In the genomic region with DNA sequence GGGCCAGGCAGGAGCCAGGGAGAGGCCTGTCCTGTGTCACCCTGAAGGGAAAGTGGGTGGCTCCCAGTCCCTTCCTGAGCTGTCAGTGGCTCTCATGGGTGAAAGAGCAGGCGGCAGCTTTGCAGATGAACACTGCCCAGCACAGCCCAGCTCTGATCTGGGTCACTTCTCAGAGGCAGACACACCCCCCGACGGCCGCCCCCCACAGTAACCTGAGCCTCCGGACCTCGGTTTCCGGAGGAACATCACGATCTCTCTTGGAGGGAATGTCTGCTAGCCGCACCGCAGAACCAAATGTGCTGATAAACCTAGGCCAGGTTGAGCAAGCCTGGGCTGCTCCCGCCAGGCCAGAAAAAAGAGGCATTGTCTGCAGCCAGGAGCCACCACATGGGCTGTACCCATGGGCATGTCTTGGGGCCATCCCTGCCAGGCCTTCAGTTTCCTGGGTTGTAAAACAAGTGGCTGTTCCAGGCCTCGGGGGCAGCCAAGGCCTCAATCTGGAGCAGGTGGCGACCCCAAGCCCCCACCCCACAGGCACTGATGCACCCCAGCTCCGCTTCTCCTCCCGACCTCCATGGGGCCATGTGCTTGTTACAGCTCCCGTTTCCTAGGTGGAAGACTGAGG, we compare ENCODE assay signal across 8 cellular contexts. TPM values are rescaled to one million over a fixed set of nuclear protein-coding genes. Genes with fewer than 3 reads are reported as not detected.
DNase-seq lines count a peak whose midpoint lies in the region; ATAC-seq, FAIRE-seq and TF ChIP-seq lines count a peak whose summit lies in the region.

No MANE protein-coding gene starts in this region.

- no peak overlapping the region for H3K27ac Mint-ChIP-seq in activated CD8-positive, alpha-beta memory T cell treated with anti-CD3 and anti-CD28 coated beads, Interleukin-2, amount 10 ng/mL, durations not matched to agents 7 days and 5 days

- H3K36me3 Mint-ChIP-seq in activated CD8-positive, alpha-beta memory T cell treated with anti-CD3 and anti-CD28 coated beads, Interleukin-2, amount 10 ng/mL, durations not matched to agents 7 days and 5 days: no peaks in the 10 kb centered on the region

- DNase-seq in NCI-H1417 (lab: John Stamatoyannopoulos, UW) (peak in 2 of 3 experiments; percentile 31 to 65), NCI-H1417 treated with DMSO at 0.1 percent for 48 hours (lab: John Stamatoyannopoulos, UW) (no peak), coronary artery (ENCODE audit: low spot score) (no peak), medulla oblongata (ENCODE audit: extremely low spot score) (peak; percentile 86), urothelium cell line (ENCODE audit: low spot score) (peak; percentile 81), OCI-M2 (lab: John Stamatoyannopoulos, UW; ENCODE audit: unreplicated experiment) (no peak), HEK293T (ENCODE audit: extremely low spot score) (no peak)
- DNase-seq in activated CD8-positive, alpha-beta memory T cell treated with anti-CD3 and anti-CD28 coated beads, Interleukin-2, amount 10 ng/mL, durations not matched to agents 7 days and 5 days: no peak

- H3K4me3 Mint-ChIP-seq in activated CD8-positive, alpha-beta memory T cell treated with anti-CD3 and anti-CD28 coated beads, Interleukin-2, amount 10 ng/mL, durations not matched to agents 7 days and 5 days: no peak overlapping the region

- H3K27ac ChIP-seq in coronary artery: peak overlapping the region; percentile 19 to 81

- peak; percentile 73 for FAIRE-seq in urothelium cell line (lab: Jason Lieb, UNC)

- H3K4me1 Mint-ChIP-seq in activated CD8-positive, alpha-beta memory T cell treated with anti-CD3 and anti-CD28 coated beads, Interleukin-2, amount 10 ng/mL, durations not matched to agents 7 days and 5 days: peaks cover 2% of the 10 kb centered on the region

- H3K27me3 Mint-ChIP-seq in activated CD8-positive, alpha-beta memory T cell treated with anti-CD3 and anti-CD28 coated beads, Interleukin-2, amount 10 ng/mL, durations not matched to agents 7 days and 5 days: no peaks in the 10 kb centered on the region

- TF ChIP-seq CTCF in coronary artery (IDR thresholded peaks at IDR 0.05): no peak

- H3K4me3 ChIP-seq in coronary artery: no peak overlapping the region

- H3K9me3 Mint-ChIP-seq in activated CD8-positive, alpha-beta memory T cell treated with anti-CD3 and anti-CD28 coated beads, Interleukin-2, amount 10 ng/mL, durations not matched to agents 7 days and 5 days (ENCODE audit: low read depth): no peaks in the 10 kb centered on the region

- CTCF ChIA-PET in HEK293T (lab: Yijun Ruan, JAX): no interaction called here
- CTCF ChIA-PET in activated CD8-positive, alpha-beta memory T cell treated with anti-CD3 and anti-CD28 coated beads, Interleukin-2, amount 10 ng/mL, durations not matched to agents 7 days and 5 days (lab: Charles Lee): interaction anchor here (0.6 to 1.9 kb wide), 5 partner anchors 10 to 163 kb away, joined by 3 to 4 read pairs (median 4); no protein-coding TSS in a partner anchor

- ATAC-seq in activated CD8-positive, alpha-beta memory T cell treated with anti-CD3 and anti-CD28 coated beads, Interleukin-2, amount 10 ng/mL, durations not matched to agents 7 days and 5 days: no peak

- POLR2A ChIA-PET in HEK293T (lab: Yijun Ruan, JAX): interaction anchor here (1.0 kb wide), 1 partner anchor 9 kb away, joined by 3 read pairs; no protein-coding TSS in a partner anchor

TF ChIP-seq in HEK293T, 16 proteins besides CTCF, POLR2A, EP300 and RAD21:
- TF ChIP-seq LEF1 (IDR thresholded peaks at IDR 0.05; ENCODE audit: borderline replicate concordance) (no peak), NFRKB (IDR thresholded peaks at IDR 0.05) (no peak), L3MBTL2 (conservative IDR thresholded peaks at IDR 0.05) (no peak), SUZ12 (IDR thresholded peaks at IDR 0.05) (no peak), ARNT (IDR thresholded peaks at IDR 0.05) (no peak)

RNA-seq across cellular contexts. Expression of a gene that starts 57.6 kb away (rescaled TPM):
- total RNA-seq in activated CD8-positive, alpha-beta memory T cell treated with anti-CD3 and anti-CD28 coated beads, Interleukin-2, amount 10 ng/mL, durations not matched to agents 7 days and 5 days: 10 to 100 TPM; 84.6 to 99.4 TPM

Comparison
In these comparisons a context has a peak if more than half of its experiments do, and no peak if none do; other contexts are left out.
1. DNase-seq: peak in NCI-H1417 (2 of 3), medulla oblongata (single experiment) and urothelium cell line (single experiment); none in NCI-H1417 treated with DMSO at 0.1 percent for 48 hours (single experiment), coronary artery (single experiment), OCI-M2 (single experiment), HEK293T (single experiment) and activated CD8-positive, alpha-beta memory T cell treated with anti-CD3 and anti-CD28 coated beads, Interleukin-2, amount 10 ng/mL, durations not matched to agents 7 days and 5 days (single experiment).